In genomic region chr17:34961093-34961911, GRCh38 we compare ENCODE assay signal across 8 cellular contexts. TPM values are rescaled to one million over a fixed set of nuclear protein-coding genes. Genes with fewer than 3 reads are reported as not detected.
A peak's percentile ranks its signal among the peaks of the same experiment; 100 is the strongest.
DNase-seq lines count a peak whose midpoint lies in the region; ATAC-seq and TF ChIP-seq lines count a peak whose summit lies in the region.

CCT6B (minus strand) TSS chr17:34961460; CDS start chr17:34961393, 67 bp downstream.
ZNF830 (plus strand) TSS chr17:34961540; CDS start chr17:34961567, 27 bp downstream.

- H3K4me3 Mint-ChIP-seq in natural killer cell = peak within 1 kb of the TSS; percentile 100

- peak within 1 kb of the TSS; percentile 99 to 100 for H3K27ac Mint-ChIP-seq in natural killer cell

- intact Hi-C loops in natural killer cell (cut with micrococcal nuclease) = loop anchor here (1.0 kb wide), 2 partner anchors 19 to 128 kb away; partner anchors contain the start of gene LIG3

- H3K4me1 Mint-ChIP-seq in natural killer cell = peaks cover 28 to 32% of the 10 kb centered on the region in 2 donors

- peaks cover 0 to 4% of the 10 kb centered on the region in 2 donors for H3K9me3 Mint-ChIP-seq in natural killer cell

- peaks cover 12 to 18% of the 10 kb centered on the region in 2 donors for H3K27me3 Mint-ChIP-seq in natural killer cell (ENCODE audit: low read depth in 2 of 2)

- TF ChIP-seq CTCF in LNCaP clone FGC (IDR thresholded peaks at IDR 0.05; ENCODE audit: control insufficient read depth, extremely low read depth, insufficient read depth) (no peak), fibroblast of pulmonary artery (IDR thresholded peaks at IDR 0.05; ENCODE audit: low read length, missing control alignments) (no peak), natural killer cell (IDR thresholded peaks at IDR 0.05) (no peak)

- ATAC-seq in natural killer cell = peak; percentile 92 to 94 (median 93)

- H3K36me3 Mint-ChIP-seq in natural killer cell = peaks cover 21% of the 10 kb centered on the region

- DNase-seq in EH (ENCODE audit: low read depth) (peak; percentile 95), GOT3 (lab: John Stamatoyannopoulos, UW) (peak; percentile 76), LNCaP clone FGC (ENCODE audit: low read depth) (peak; percentile 88), RPMI8226 (peak; percentile 95), fibroblast of pulmonary artery (ENCODE audit: low read depth) (peak; percentile 96), natural killer cell (peak; percentile 89)
- DNase-seq in activated T-helper 9 cell treated with anti-CD3 and anti-CD28 coated beads, Interleukin-2, amount 50 U/mL, for 16 hours (ENCODE audit: low read depth) = peak; percentile 82
- DNase-seq in stimulated activated naive CD4-positive, alpha-beta T cell (lab: John Stamatoyannopoulos, UW) = peak; percentile 81 to 93 (median 88)

- H3K4me3 ChIP-seq in LNCaP clone FGC (ENCODE audit: low read depth, low read length) (peak within 1 kb of the TSS; percentile 84), fibroblast of pulmonary artery (replicated peaks; ENCODE audit: low read depth, low read length) (peak within 1 kb of the TSS; percentile 95)

RNA-seq across cellular contexts. Expression of gene CCT6B, which starts in this region (rescaled TPM):
- 1 to 10 TPM; 4.1 to 4.7 (median 4.3) TPM for total RNA-seq in natural killer cell

RNA-seq across cellular contexts. Expression of gene ZNF830, which starts in this region (rescaled TPM):
- total RNA-seq in natural killer cell = 10 to 100 TPM; 33.2 to 44.4 (median 34.3) TPM

Comparison
In these comparisons a context has a peak if more than half of its experiments do, and no peak if none do; other contexts are left out.
1. Peak in every context shown above with its lines: DNase-seq, ATAC-seq and H3K4me3 ChIP-seq.